6 cellular contexts compared by ENCODE assay signal in genomic region chr17:31731585-31732389, GRCh38.
DNase-seq lines count a peak whose midpoint lies in the region; ATAC-seq, FAIRE-seq and TF ChIP-seq lines count a peak whose summit lies in the region.
"Not testable (repeated sequence)": the region's sequence is repeated elsewhere in the genome, so short reads cannot be mapped to it uniquely, and the experiment has no call there.

No MANE protein-coding gene starts in this region.

- not testable (repeated sequence) for H3K9me2 ChIP-seq in Karpas-422 (replicated peaks; ENCODE audit: insufficient read depth, low read length)

- H2BK5ac ChIP-seq in H1 (ENCODE audit: low read depth, low read length) = not testable (repeated sequence)

- H3K27me3 ChIP-seq in Karpas-422 (ENCODE audit: low read length); ascending aorta; H1 (replicated peaks in 1 of 4; ENCODE audit: control insufficient read depth in 3 of 4, extremely low read depth in 1 of 4, insufficient read depth in 3 of 4, low read length in 3 of 4); testis: not testable (repeated sequence)

- H3K14ac ChIP-seq in H1 (ENCODE audit: insufficient read length) = not testable (repeated sequence)

- not testable (repeated sequence) for H3K9me3 ChIP-seq in A549; Karpas-422 (ENCODE audit: low read length); ascending aorta; H1 (ENCODE audit: insufficient read depth in 2 of 2, low read depth in 1 of 2, low read length in 1 of 2); testis

- H2BK15ac ChIP-seq in H1 (ENCODE audit: low read length) = not testable (repeated sequence)

- H3K23me2 ChIP-seq in H1 (ENCODE audit: low read depth, low read length) = not testable (repeated sequence)

- not testable (repeated sequence) for H3K18ac ChIP-seq in H1 (ENCODE audit: extremely low read depth, low read length)

- H4K5ac ChIP-seq in H1 (ENCODE audit: insufficient read length, low read depth, low read length) = not testable (repeated sequence)

- not testable (repeated sequence) for H3K79me2 ChIP-seq in Karpas-422 (ENCODE audit: low read length); H1 (ENCODE audit: control insufficient read depth in 1 of 2, insufficient read depth in 2 of 2, low read length in 2 of 2)

- not testable (repeated sequence) for H3K4ac ChIP-seq in H1 (replicated peaks; ENCODE audit: insufficient read length, low read depth, low read length)

- H4K91ac ChIP-seq in H1 (replicated peaks; ENCODE audit: insufficient read length, low read length) = not testable (repeated sequence)

- TF ChIP-seq POLR2A in A549 (IDR thresholded peaks at IDR 0.05; ENCODE audit: low read length); H1 (IDR thresholded peaks at IDR 0.05; ENCODE audit: control extremely low read depth in 1 of 2, low read depth in 2 of 2, low read length in 2 of 2); testis (IDR thresholded peaks at IDR 0.05): not testable (repeated sequence)

- TF ChIP-seq CTCF in A549 (IDR thresholded peaks at IDR 0.05); ascending aorta (IDR thresholded peaks at IDR 0.05); H1 (IDR thresholded peaks at IDR 0.05; ENCODE audit: control extremely low read depth in 1 of 3, insufficient read depth in 1 of 3, low read depth in 1 of 3, low read length in 3 of 3); testis (IDR thresholded peaks at IDR 0.05): not testable (repeated sequence)

- not testable (repeated sequence) for ATAC-seq in A549

- H2AFZ ChIP-seq in Karpas-422 (ENCODE audit: low read length); H1 (ENCODE audit: low read length): not testable (repeated sequence)

- H3K4me1 ChIP-seq in A549; Karpas-422 (ENCODE audit: low read length); ascending aorta; H1 (replicated peaks in 1 of 4; ENCODE audit: control insufficient read depth in 3 of 4, insufficient read depth in 4 of 4, low read length in 3 of 4); testis: not testable (repeated sequence)

- H3K9ac ChIP-seq in Karpas-422 (ENCODE audit: low read length); H1 (replicated peaks in 1 of 4; ENCODE audit: extremely low read depth in 1 of 4, low read depth in 3 of 4, low read length in 3 of 4): not testable (repeated sequence)

- not testable (repeated sequence) for FAIRE-seq in A549 (lab: Jason Lieb, UNC); H1 (lab: Jason Lieb, UNC)

- H2BK120ac ChIP-seq in H1 (replicated peaks; ENCODE audit: low read depth, low read length) = not testable (repeated sequence)

- not testable (repeated sequence) for H4K8ac ChIP-seq in H1 (ENCODE audit: extremely low read depth, insufficient read depth, low read length)

- TF ChIP-seq EP300 in A549 (IDR thresholded peaks at IDR 0.05); H1 (IDR thresholded peaks at IDR 0.05; ENCODE audit: borderline replicate concordance in 1 of 2, low read depth in 2 of 2, low read length in 2 of 2): not testable (repeated sequence)

- H2BK20ac ChIP-seq in H1 (ENCODE audit: low read length) = not testable (repeated sequence)

- not testable (repeated sequence) for H3K56ac ChIP-seq in H1 (replicated peaks; ENCODE audit: insufficient read length, low read depth, low read length)

- H3K79me1 ChIP-seq in H1 (ENCODE audit: low read depth, low read length) = not testable (repeated sequence)

- not testable (repeated sequence) for H3K36me3 ChIP-seq in Karpas-422 (ENCODE audit: insufficient read depth, low read length); ascending aorta; H1 (ENCODE audit: control insufficient read depth in 2 of 4, insufficient read depth in 4 of 4, low read length in 3 of 4); testis (ENCODE audit: low read depth, missing control alignments)

- not testable (repeated sequence) for H2AK5ac ChIP-seq in H1 (ENCODE audit: low read depth, low read length)

- not testable (repeated sequence) for H3K4me2 ChIP-seq in A549; Karpas-422 (ENCODE audit: low read depth, low read length, poor library complexity, severe bottlenecking); H1 (ENCODE audit: insufficient read depth in 1 of 2, low read depth in 2 of 2, low read length in 2 of 2)

- intact Hi-C loops in ascending aorta (cut with DNase I); testis (cut with DNase I; ENCODE audit: low total_unique reads): not testable (repeated sequence)

- not testable (repeated sequence) for DNase-seq in A549 (ENCODE audit: low read depth in 1 of 2, low spot score in 1 of 2); H1 (ENCODE audit: low read depth in 1 of 2, low spot score in 2 of 2)
- DNase-seq in Karpas-422 = peak; percentile 48
- DNase-seq in T1000 (lab: John Stamatoyannopoulos, UW) = peak; percentile 76
- peak in 1 of 2 donors; percentile 5 for DNase-seq in ascending aorta (ENCODE audit: low spot score in 2 of 2)
- DNase-seq in testis = peak; percentile 36

- H3K4me3 ChIP-seq in A549; Karpas-422 (ENCODE audit: low read length); ascending aorta; H1 (ENCODE audit: extremely low read depth in 1 of 4, insufficient read depth in 2 of 4, low read depth in 3 of 4, low read length in 4 of 4); testis: not testable (repeated sequence)

- not testable (repeated sequence) for TF ChIP-seq RAD21 in A549 (conservative IDR thresholded peaks at IDR 0.05 in 1 of 2, IDR thresholded peaks at IDR 0.05 in 1 of 2); H1 (IDR thresholded peaks at IDR 0.05 in 1 of 2, conservative IDR thresholded peaks at IDR 0.05 in 1 of 2; ENCODE audit: low read depth in 2 of 2, low read length in 2 of 2)

- WGBS in A549 (ENCODE audit: missing lambda C conversion rate) = 78% methylated on average over 7 of the region's 7 CpGs
- WGBS in H1 (ENCODE audit: extremely low coverage in 1 of 2, insufficient coverage in 1 of 2, insufficient read length in 1 of 2, insufficient replicate concordance in 2 of 2, low coverage in 1 of 2, low lambda C conversion rate in 2 of 2, missing lambda C conversion rate in 1 of 2), 2 experiments = 97% methylated on average over 7 of the region's 7 CpGs; no CpG with 5 or more reads in 1 of the 2 experiments
- 81 to 91% methylated on average over 7 of the region's 7 CpGs for WGBS in testis, 2 donors

- H2BK12ac ChIP-seq in H1 (ENCODE audit: low read depth, low read length) = not testable (repeated sequence)

- CTCF ChIA-PET in A549 (lab: Yijun Ruan, JAX) = interaction anchor here (2.1 kb wide), 1 partner anchor 111 kb away, joined by 5 read pairs; no protein-coding TSS in a partner anchor
- CTCF ChIA-PET in H1 (lab: Charles Lee; ENCODE audit: partially characterized antibody) = interaction anchor here (1.0 to 2.1 kb wide), 5 partner anchors 9 to 215 kb away, joined by 3 to 9 read pairs (median 4); no protein-coding TSS in a partner anchor

- H4K20me1 ChIP-seq in Karpas-422 (ENCODE audit: insufficient read depth, low read depth, low read length); H1 (replicated peaks in 1 of 2; ENCODE audit: control insufficient read depth in 1 of 2, insufficient read depth in 2 of 2, low read length in 2 of 2): not testable (repeated sequence)

- not testable (repeated sequence) for H3K23ac ChIP-seq in H1 (ENCODE audit: insufficient read length)

- H3K27ac ChIP-seq in A549; Karpas-422 (ENCODE audit: low read length); H1 (ENCODE audit: low read depth, low read length); testis: not testable (repeated sequence)
- peak overlapping the region; percentile 66 to 78 for H3K27ac ChIP-seq in ascending aorta

- POLR2A ChIA-PET in A549 (lab: Yijun Ruan, JAX); H1 (lab: Charles Lee; ENCODE audit: partially characterized antibody): not testable (repeated sequence)

TF ChIP-seq in A549, 52 proteins besides CTCF, POLR2A, EP300 and RAD21:
- peak; percentile 84 for TF ChIP-seq MAFK (IDR thresholded peaks at IDR 0.05; ENCODE audit: partially characterized antibody)

TF ChIP-seq in H1, 55 proteins besides CTCF, POLR2A, EP300 and RAD21:
- peak; percentile 17; the same call in 1 of the 2 replicates for TF ChIP-seq SP1 (IDR thresholded peaks at IDR 0.05; ENCODE audit: low read depth, low read length)
